Comparison of ENCODE assay signal across 13 cellular contexts in the genomic region with DNA sequence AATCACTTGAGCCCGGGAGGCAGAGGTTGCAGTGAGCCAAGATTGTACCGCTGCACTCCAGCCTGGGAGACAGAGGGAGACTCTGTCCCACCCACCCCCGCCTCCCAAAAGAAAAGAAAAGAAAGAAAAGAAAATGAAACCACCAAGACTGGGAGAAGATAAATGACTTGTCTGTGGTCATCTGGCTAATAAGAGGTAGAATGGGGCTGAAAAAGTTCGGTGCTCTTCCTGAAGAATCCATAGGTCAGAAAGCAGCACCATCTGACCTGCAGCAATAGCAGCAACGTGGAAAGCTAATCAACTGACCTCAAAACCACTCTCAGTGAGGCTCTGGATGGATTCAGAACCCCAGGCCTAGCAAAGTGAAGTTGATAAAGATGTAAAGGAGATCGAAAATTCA. TPM values are rescaled to one million over a fixed set of nuclear protein-coding genes. Genes with fewer than 3 reads are reported as not detected.
DNase-seq lines count a peak whose midpoint lies in the region; ATAC-seq, FAIRE-seq and TF ChIP-seq lines count a peak whose summit lies in the region.
"Had no signal": no experiment of that assay in that cellular context is flagged by ENCODE, and none has a peak within 500 bp of the region (broad histone marks: within the 10 kb centered on the region; RNA-seq: fewer than 3 reads in every experiment).

No MANE protein-coding gene starts in this region.

- TF ChIP-seq CTCF in astrocyte (IDR thresholded peaks at IDR 0.05; ENCODE audit: insufficient read depth, low read depth, low read length) (no peak), thoracic aorta (IDR thresholded peaks at IDR 0.05) (no peak)

- no peak overlapping the region for H2BK15ac ChIP-seq in mesendoderm (replicated peaks; ENCODE audit: low read depth)

- H3K27me3 ChIP-seq in astrocyte (ENCODE audit: insufficient read depth, low read length): no peaks in the 10 kb centered on the region
- H3K27me3 ChIP-seq in mesendoderm (ENCODE audit: insufficient read depth, low read length, poor library complexity): no peaks in the 10 kb centered on the region
- no peaks in the 10 kb centered on the region for H3K27me3 ChIP-seq in thoracic aorta (replicated peaks; ENCODE audit: insufficient read depth)

- DNase-seq in T-helper 2 cell treated with Interferon-gamma antibody and Interleukin-4, amounts not matched to agents 5 μg/mL and 100 μg/mL, for 36 hours (ENCODE audit: low spot score): no peak
- DNase-seq in T-helper 2 cell (no peak), astrocyte (ENCODE audit: low read depth) (peak; percentile 65), mesendoderm (no peak), thoracic aorta (ENCODE audit: low spot score) (no peak), NCI-H2171 treated with DMSO at 0.1 percent for 48 hours (lab: John Stamatoyannopoulos, UW) (no peak), A172 (ENCODE audit: low spot score) (no peak)
- DNase-seq: 8988T, GOT3, MV-4-11, NCI-H748 treated with DMSO at 0.1 percent for 48 hours had no signal

- H3K27me3 Mint-ChIP-seq in T-helper 2 cell treated with Interferon-gamma antibody and Interleukin-4, amounts not matched to agents 5 μg/mL and 100 μg/mL, for 36 hours (ENCODE audit: low read depth): no peaks in the 10 kb centered on the region
- H3K27me3 Mint-ChIP-seq in astrocyte (ENCODE audit: low read depth, unreplicated experiment): no peaks in the 10 kb centered on the region

- H3K27ac Mint-ChIP-seq in T-helper 2 cell treated with Interferon-gamma antibody and Interleukin-4, amounts not matched to agents 5 μg/mL and 100 μg/mL, for 36 hours: peak overlapping the region; percentile 80
- H3K27ac Mint-ChIP-seq in astrocyte (ENCODE audit: unreplicated experiment): peak overlapping the region; percentile 100

- H2BK120ac ChIP-seq in mesendoderm (ENCODE audit: low read depth, low read length): no peak overlapping the region

- no peak overlapping the region for H2AK5ac ChIP-seq in mesendoderm (ENCODE audit: low read length)

- H3K9ac ChIP-seq in astrocyte (ENCODE audit: low read length) (peak overlapping the region; percentile 94), mesendoderm (ENCODE audit: low read length) (no peak overlapping the region)

- ATAC-seq in thoracic aorta (ENCODE audit: insufficient number of reproducible peaks, low FRiP score, low read depth): no peak
- ATAC-seq in HG03196 (IDR thresholded peaks at IDR 0.05; ENCODE audit: unreplicated experiment): no peak

- H3K9me3 Mint-ChIP-seq in T-helper 2 cell treated with Interferon-gamma antibody and Interleukin-4, amounts not matched to agents 5 μg/mL and 100 μg/mL, for 36 hours: no peaks in the 10 kb centered on the region
- no peaks in the 10 kb centered on the region for H3K9me3 Mint-ChIP-seq in astrocyte (ENCODE audit: unreplicated experiment)

- H4K20me1 ChIP-seq in astrocyte (ENCODE audit: insufficient read depth, low read length): no peaks in the 10 kb centered on the region

- no peak overlapping the region for H3K18ac ChIP-seq in mesendoderm (ENCODE audit: low read length)

- H3K36me3 ChIP-seq in astrocyte (ENCODE audit: insufficient read depth, low read length): peaks cover 46% of the 10 kb centered on the region
- H3K36me3 ChIP-seq in mesendoderm (ENCODE audit: control insufficient read depth, insufficient read depth, low read length): no peaks in the 10 kb centered on the region
- peaks cover 5% of the 10 kb centered on the region for H3K36me3 ChIP-seq in thoracic aorta

- H3K56ac ChIP-seq in mesendoderm (ENCODE audit: low read length): no peak overlapping the region

- H2AFZ ChIP-seq in astrocyte (ENCODE audit: low read depth, low read length): no peak overlapping the region

- H3K4me1 Mint-ChIP-seq in T-helper 2 cell treated with Interferon-gamma antibody and Interleukin-4, amounts not matched to agents 5 μg/mL and 100 μg/mL, for 36 hours (ENCODE audit: low read depth): peaks cover 70% of the 10 kb centered on the region
- peaks cover 61% of the 10 kb centered on the region for H3K4me1 Mint-ChIP-seq in astrocyte (ENCODE audit: low read depth, unreplicated experiment)

- H3K4me3 Mint-ChIP-seq in T-helper 2 cell treated with Interferon-gamma antibody and Interleukin-4, amounts not matched to agents 5 μg/mL and 100 μg/mL, for 36 hours: peak overlapping the region; percentile 51
- no peak overlapping the region for H3K4me3 Mint-ChIP-seq in astrocyte (ENCODE audit: unreplicated experiment)

- H3K36me3 Mint-ChIP-seq in T-helper 2 cell treated with Interferon-gamma antibody and Interleukin-4, amounts not matched to agents 5 μg/mL and 100 μg/mL, for 36 hours (ENCODE audit: low read depth): peaks cover 66% of the 10 kb centered on the region
- H3K36me3 Mint-ChIP-seq in astrocyte (ENCODE audit: low read depth, unreplicated experiment): peaks cover 34% of the 10 kb centered on the region

- no peak overlapping the region for H4K5ac ChIP-seq in mesendoderm (ENCODE audit: low read length)

- no CpG with 5 or more reads among the region's 6 CpGs for WGBS in mesendoderm (ENCODE audit: extremely low coverage, insufficient coverage, low lambda C conversion rate)

- FAIRE-seq in astrocyte (lab: Jason Lieb, UNC): no peak

- H3K4me3 ChIP-seq in astrocyte (ENCODE audit: insufficient read depth, low read depth, low read length) (no peak overlapping the region), mesendoderm (ENCODE audit: low read length) (no peak overlapping the region), thoracic aorta (no peak overlapping the region)

- H3K27ac ChIP-seq in astrocyte (ENCODE audit: low read depth, low read length): peak overlapping the region; percentile 99
- H3K27ac ChIP-seq in mesendoderm (ENCODE audit: low read depth, low read length): peak overlapping the region; percentile 55
- peak overlapping the region; percentile 91 to 95 for H3K27ac ChIP-seq in thoracic aorta

- no peak overlapping the region for H2BK5ac ChIP-seq in mesendoderm (ENCODE audit: low read length)

- H4K8ac ChIP-seq in mesendoderm (ENCODE audit: low read depth, low read length): no peak overlapping the region

- peaks cover 86% of the 10 kb centered on the region for H3K79me2 ChIP-seq in astrocyte (ENCODE audit: insufficient read depth, low read length)
- H3K79me2 ChIP-seq in mesendoderm (ENCODE audit: control insufficient read depth, insufficient read depth, low read length): no peaks in the 10 kb centered on the region

- H3K4me1 ChIP-seq in astrocyte (ENCODE audit: insufficient read depth, low read length) (peaks cover 68% of the 10 kb centered on the region), mesendoderm (ENCODE audit: control insufficient read depth, low read depth, low read length) (no peaks in the 10 kb centered on the region), thoracic aorta (ENCODE audit: control insufficient read depth in 1 of 2, low read depth in 2 of 2) (peaks cover 47 to 74% of the 10 kb centered on the region in 2 donors)

- no peak overlapping the region for H3K4ac ChIP-seq in mesendoderm (ENCODE audit: low read depth, low read length)

- H3K9me3 ChIP-seq in astrocyte (ENCODE audit: insufficient read depth, low read depth, low read length) (no peaks in the 10 kb centered on the region), thoracic aorta (no peaks in the 10 kb centered on the region)

- H3K4me2 ChIP-seq in astrocyte (ENCODE audit: low read length) (peak overlapping the region; percentile 84), mesendoderm (ENCODE audit: low read length) (no peak overlapping the region)

- H3K79me1 ChIP-seq in mesendoderm (ENCODE audit: low read length): peaks cover 2% of the 10 kb centered on the region

- H3K23ac ChIP-seq in mesendoderm (ENCODE audit: low read length): no peak overlapping the region

RNA-seq across cellular contexts. Expression of a gene that starts 25.2 kb away (rescaled TPM):
- 64.6 and 75.9 TPM in 2 replicates for total RNA-seq in astrocyte
- 7.0 TPM for polyA plus RNA-seq in mesendoderm (2013, experiment 1 of 2)
- 7.5 TPM for polyA plus RNA-seq in mesendoderm (2013, experiment 2 of 2)
- total RNA-seq in thoracic aorta: 10 to 100 TPM; 25.3 to 57.6 TPM
- 6.9 and 7.4 TPM in 2 replicates for total RNA-seq in A172 (2014; rRNA removed; shearing (Covaris generic))

RNA-seq across cellular contexts. Expression of a gene that starts 47.7 kb away (rescaled TPM):
- total RNA-seq in astrocyte: not detected in 2 replicates
- polyA plus RNA-seq in mesendoderm (2013, experiment 1 of 2): not detected
- polyA plus RNA-seq in mesendoderm (2013, experiment 2 of 2): not detected
- not detected for total RNA-seq in thoracic aorta
- total RNA-seq in A172 (2014; rRNA removed; shearing (Covaris generic)): not detected in 2 replicates
- total RNA-seq: pulmonary artery endothelial cell had no signal
